ENCODE assay signal across 1 cellular context in genomic region chr18:46261799-46262198, GRCh38.
TF ChIP-seq lines count a peak whose summit lies in the region.

No MANE protein-coding gene starts in this region.

TF ChIP-seq in SK-N-SH, 30 proteins besides CTCF, POLR2A, EP300 and RAD21 (continued from another document):
- TF ChIP-seq, protein P1, sequence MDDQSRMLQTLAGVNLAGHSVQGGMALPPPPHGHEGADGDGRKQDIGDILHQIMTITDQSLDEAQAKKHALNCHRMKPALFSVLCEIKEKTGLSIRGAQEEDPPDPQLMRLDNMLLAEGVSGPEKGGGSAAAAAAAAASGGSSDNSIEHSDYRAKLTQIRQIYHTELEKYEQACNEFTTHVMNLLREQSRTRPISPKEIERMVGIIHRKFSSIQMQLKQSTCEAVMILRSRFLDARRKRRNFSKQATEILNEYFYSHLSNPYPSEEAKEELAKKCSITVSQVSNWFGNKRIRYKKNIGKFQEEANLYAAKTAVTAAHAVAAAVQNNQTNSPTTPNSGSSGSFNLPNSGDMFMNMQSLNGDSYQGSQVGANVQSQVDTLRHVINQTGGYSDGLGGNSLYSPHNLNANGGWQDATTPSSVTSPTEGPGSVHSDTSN (IDR thresholded peaks at IDR 0.05), result no peak
- TF ChIP-seq TCF12 (IDR thresholded peaks at IDR 0.05), result no peak
- TF ChIP-seq FOSL2 (IDR thresholded peaks at IDR 0.05; ENCODE audit: borderline replicate concordance, low read depth), result no peak
- TF ChIP-seq POLR2AphosphoS5 (IDR thresholded peaks at IDR 0.05; ENCODE audit: low read depth, low read length), result no peak
- TF ChIP-seq EZH2phosphoT487 (IDR thresholded peaks at IDR 0.05; ENCODE audit: borderline replicate concordance, low read depth), result no peak
- TF ChIP-seq, protein P2, sequence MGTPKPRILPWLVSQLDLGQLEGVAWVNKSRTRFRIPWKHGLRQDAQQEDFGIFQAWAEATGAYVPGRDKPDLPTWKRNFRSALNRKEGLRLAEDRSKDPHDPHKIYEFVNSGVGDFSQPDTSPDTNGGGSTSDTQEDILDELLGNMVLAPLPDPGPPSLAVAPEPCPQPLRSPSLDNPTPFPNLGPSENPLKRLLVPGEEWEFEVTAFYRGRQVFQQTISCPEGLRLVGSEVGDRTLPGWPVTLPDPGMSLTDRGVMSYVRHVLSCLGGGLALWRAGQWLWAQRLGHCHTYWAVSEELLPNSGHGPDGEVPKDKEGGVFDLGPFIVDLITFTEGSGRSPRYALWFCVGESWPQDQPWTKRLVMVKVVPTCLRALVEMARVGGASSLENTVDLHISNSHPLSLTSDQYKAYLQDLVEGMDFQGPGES (IDR thresholded peaks at IDR 0.05; ENCODE audit: low read depth, low read length), result no peak
